Comparison of ENCODE assay signal across 10 cellular contexts in genomic region chr2:174662459-174662858, GRCh38.
A peak's percentile ranks its signal among the peaks of the same experiment; 100 is the strongest.
DNase-seq lines count a peak whose midpoint lies in the region; ATAC-seq and TF ChIP-seq lines count a peak whose summit lies in the region.
"Had no signal": no experiment of that assay in that cellular context is flagged by ENCODE, and none has a peak within 500 bp of the region (broad histone marks: within the 10 kb centered on the region; RNA-seq: fewer than 3 reads in every experiment).

No MANE protein-coding gene starts in this region.

- H3K27ac ChIP-seq in SK-N-MC (peak overlapping the region; percentile 91), esophagus muscularis mucosa (replicated peaks in 1 of 4) (peak overlapping the region in 3 of 4 donors; percentile 57 to 66 (median 64)), sigmoid colon (peak overlapping the region; percentile 54 to 82 (median 80)), PC-9 (no peak overlapping the region)

- BruUV-seq in PC-9 (replicated peaks; lab: Mats Ljungman, UMichigan), result no TSS peak

- 72% methylated on average over 3 of the region's 3 CpGs for WGBS in esophagus muscularis mucosa
- 76 to 77% methylated on average over 3 of the region's 3 CpGs for WGBS in sigmoid colon, 2 donors

- H3K79me2 ChIP-seq in PC-9 (ENCODE audit: low read depth), result no peaks in the 10 kb centered on the region

- H3K27me3 ChIP-seq in BJ (ENCODE audit: control insufficient read depth, insufficient read depth, low read length) (no peaks in the 10 kb centered on the region), esophagus muscularis mucosa (no peaks in the 10 kb centered on the region), sigmoid colon (no peaks in the 10 kb centered on the region), PC-9 (ENCODE audit: insufficient read depth, low read depth) (no peaks in the 10 kb centered on the region)

- H3F3A ChIP-seq in PC-9 (ENCODE audit: insufficient read depth, low read depth), result no peaks in the 10 kb centered on the region

- no peak overlapping the region for H3K9ac ChIP-seq in SK-N-MC (ENCODE audit: insufficient read length)

- DNase-seq in BJ (ENCODE audit: low read depth) (peak; percentile 68), SK-N-MC (ENCODE audit: low read depth, low spot score) (no peak), esophagus muscularis mucosa (ENCODE audit: extremely low spot score) (no peak), sigmoid colon (no peak), PC-9 (no peak)
- DNase-seq in activated CD4-positive, CD25-positive, alpha-beta regulatory T cell (lab: John Stamatoyannopoulos, UW), result no peak
- DNase-seq in stimulated activated CD8-positive, alpha-beta memory T cell treated with anti-CD3 and anti-CD28 coated beads, Interleukin-4, amount 100 ng/mL, for 48 hours, result no peak
- DNase-seq: head of caudate nucleus, T-helper 17 cell had no signal

- H3K9me2 ChIP-seq in PC-9 (ENCODE audit: insufficient read depth), result no peaks in the 10 kb centered on the region

- no peak overlapping the region for H2AFZ ChIP-seq in PC-9

- H3K4me2 ChIP-seq in PC-9, result no peak overlapping the region

- H3K36me3 ChIP-seq in BJ (ENCODE audit: control insufficient read depth, insufficient read depth, low read length) (0 out of 2 replicates have a peak, but pooled peaks cover 1% of the 10 kb centered on the region), SK-N-MC (ENCODE audit: insufficient read depth, low read length) (no peaks in the 10 kb centered on the region), esophagus muscularis mucosa (peaks cover 0 to 2% (median 0%) of the 10 kb centered on the region in 4 donors), sigmoid colon (no peaks in the 10 kb centered on the region), PC-9 (ENCODE audit: low read depth) (no peaks in the 10 kb centered on the region)

- TF ChIP-seq POLR2A in esophagus muscularis mucosa (IDR thresholded peaks at IDR 0.05; ENCODE audit: low read depth) (no peak), sigmoid colon (IDR thresholded peaks at IDR 0.05) (no peak)

- intact Hi-C loops in esophagus muscularis mucosa (cut with DNase I) (no loop called here), sigmoid colon (cut with DNase I) (no loop called here), PC-9 (cut with micrococcal nuclease; ENCODE audit: unreplicated experiment) (no loop called here)

- TF ChIP-seq EP300 in esophagus muscularis mucosa (IDR thresholded peaks at IDR 0.05) (no peak), sigmoid colon (IDR thresholded peaks at IDR 0.05) (no peak)

- H3K4me1 ChIP-seq in esophagus muscularis mucosa (peaks cover 28 to 73% (median 57%) of the 10 kb centered on the region in 4 donors), sigmoid colon (peaks cover 0 to 70% (median 62%) of the 10 kb centered on the region in 4 donors), PC-9 (replicated peaks; ENCODE audit: insufficient read depth) (no peaks in the 10 kb centered on the region)

- H3K9me3 ChIP-seq in SK-N-MC (ENCODE audit: low read depth, low read length) (no peaks in the 10 kb centered on the region), esophagus muscularis mucosa (no peaks in the 10 kb centered on the region), sigmoid colon (no peaks in the 10 kb centered on the region), PC-9 (ENCODE audit: insufficient read depth, low read depth) (no peaks in the 10 kb centered on the region)

- no peaks in the 10 kb centered on the region for H4K20me1 ChIP-seq in PC-9 (ENCODE audit: insufficient read depth)

- no peak for ATAC-seq in HG02870 (IDR thresholded peaks at IDR 0.05; ENCODE audit: unreplicated experiment)
- ATAC-seq: T-helper 17 cell had no signal

- H3K4me3 ChIP-seq in BJ (ENCODE audit: low read depth, low read length), result no peak overlapping the region
- H3K4me3 ChIP-seq in SK-N-MC, result no peak overlapping the region
- no peak overlapping the region for H3K4me3 ChIP-seq in esophagus muscularis mucosa
- no peak overlapping the region for H3K4me3 ChIP-seq in sigmoid colon
- H3K4me3 ChIP-seq in PC-9, result no peak overlapping the region

- POLR2A ChIA-PET in BJ (lab: Charles Lee), result no interaction called here
- POLR2A ChIA-PET in PC-9 (lab: Charles Lee; ENCODE audit: unreplicated experiment), result no interaction called here

- TF ChIP-seq CTCF in BJ (IDR thresholded peaks at IDR 0.05; ENCODE audit: insufficient read depth, low read depth, low read length), result no peak
- TF ChIP-seq CTCF in esophagus muscularis mucosa (IDR thresholded peaks at IDR 0.05), result no peak
- TF ChIP-seq CTCF in sigmoid colon (IDR thresholded peaks at IDR 0.05), result no peak
- no peak for TF ChIP-seq CTCF in PC-9 (conservative IDR thresholded peaks at IDR 0.05)

- CTCF ChIA-PET in BJ (lab: Yijun Ruan, JAX), result interaction anchor here (1.7 to 2.5 kb wide), 2 partner anchors 25 to 37 kb away, joined by 5 to 12 read pairs; no protein-coding TSS in a partner anchor
- CTCF ChIA-PET in PC-9 (lab: Charles Lee), result no interaction called here
